In the genomic region with DNA sequence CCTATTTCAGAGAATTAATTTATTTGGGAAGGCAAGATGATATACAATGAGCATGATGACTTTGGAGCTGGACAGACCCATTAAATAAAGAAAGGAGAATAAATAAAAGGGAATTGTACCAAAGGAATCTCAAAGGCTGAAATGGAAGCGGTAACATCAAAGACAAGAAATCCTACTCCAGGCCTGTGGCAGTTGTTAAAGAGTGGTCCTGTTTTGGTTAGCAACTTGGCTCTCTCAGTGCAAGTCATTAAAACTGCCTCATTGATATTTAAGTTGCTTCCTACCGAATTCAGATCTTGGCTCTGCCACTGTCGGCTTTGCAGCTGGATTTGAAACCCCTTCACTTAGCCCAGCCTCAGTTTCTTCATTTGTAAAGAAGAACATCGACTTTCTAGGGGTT, we compare ENCODE assay signal across 30 cellular contexts.
"Had no signal": no experiment of that assay in that cellular context is flagged by ENCODE, and none has a peak within 500 bp of the region (broad histone marks: within the 10 kb centered on the region; RNA-seq: fewer than 3 reads in every experiment).

No MANE protein-coding gene starts in this region.

- DNase-seq: colonic mucosa; effector CD8-positive, alpha-beta T cell; endodermal cell; foreskin fibroblast; heart right ventricle; hippocampal formation; immature natural killer cell; islet precursor cell; kidney glomerular epithelial cell; left colon; left ventricle myocardium superior; lower lobe of right lung; natural killer cell; stimulated activated CD4-positive, alpha-beta T cell treated with anti-CD3 and anti-CD28 coated beads, Interleukin-2, amount 100 ng/mL, for 24 hours; stimulated activated CD4-positive, alpha-beta T cell treated with anti-CD3 and anti-CD28 coated beads, Interleukin-4, amount 100 ng/mL, for 24 hours; stimulated activated naive CD8-positive, alpha-beta T cell treated with anti-CD3 and anti-CD28 coated beads, Interleukin-15, Interleukin-2, amounts not matched to agents 100 U/mL and 50 U/mL, for 24 hours; upper lobe of left lung had no signal

- H3K4me3 Mint-ChIP-seq: dendritic cell treated with granulocyte-macrophage colony-stimulating factor and Interleukin-4, amounts not matched to agents 40 ng/mL and 50 ng/mL, for 4 days; endodermal cell; immature natural killer cell; natural killer cell; neural crest cell; stimulated activated memory B cell treated with anti-CD40 and anti-IgM and Interleukin-4, amounts not matched to agents 10 μg/mL and 1 μg/mL and 100 μg/mL, for 72 hours had no signal

- H3K36me3 Mint-ChIP-seq: immature natural killer cell; natural killer cell; stimulated activated memory B cell treated with anti-CD40 and anti-IgM and Interleukin-4, amounts not matched to agents 10 μg/mL and 1 μg/mL and 100 μg/mL, for 72 hours had no signal

- ATAC-seq: esophagus mucosa; gastroesophageal sphincter; heart right ventricle; left colon; left ventricle myocardium superior; lower lobe of right lung; natural killer cell; sciatic nerve; stimulated activated memory B cell treated with anti-CD40 and anti-IgM and Interleukin-4, amounts not matched to agents 10 μg/mL and 1 μg/mL and 100 μg/mL, for 72 hours; stimulated activated naive CD8-positive, alpha-beta T cell treated with anti-CD3 and anti-CD28 coated beads, Interleukin-15, Interleukin-2, amounts not matched to agents 100 U/mL and 50 U/mL, for 24 hours had no signal

- H3K27ac ChIP-seq: colonic mucosa, epithelial cell of prostate, gastroesophageal sphincter, heart right ventricle, lower lobe of right lung, neutrophil, parathyroid adenoma, right atrium auricular region, thoracic aorta, tibial nerve, upper lobe of left lung had no signal

- H3K9me3 ChIP-seq: colonic mucosa, gastroesophageal sphincter, heart right ventricle, lower lobe of right lung, neutrophil, right atrium auricular region, thoracic aorta, tibial nerve, upper lobe of left lung had no signal

- H3K9me3 Mint-ChIP-seq: dendritic cell treated with granulocyte-macrophage colony-stimulating factor and Interleukin-4, amounts not matched to agents 40 ng/mL and 50 ng/mL, for 4 days; endodermal cell; immature natural killer cell; natural killer cell; neural crest cell; stimulated activated memory B cell treated with anti-CD40 and anti-IgM and Interleukin-4, amounts not matched to agents 10 μg/mL and 1 μg/mL and 100 μg/mL, for 72 hours had no signal

- H3K4me1 ChIP-seq: colonic mucosa, parathyroid adenoma had no signal

- H3K27me3 ChIP-seq: colonic mucosa, gastroesophageal sphincter, heart right ventricle, right atrium auricular region, tibial nerve, upper lobe of left lung had no signal

- H3K27ac Mint-ChIP-seq: dendritic cell treated with granulocyte-macrophage colony-stimulating factor and Interleukin-4, amounts not matched to agents 40 ng/mL and 50 ng/mL, for 4 days; endodermal cell; immature natural killer cell; natural killer cell; progenitor cell of endocrine pancreas; stimulated activated memory B cell treated with anti-CD40 and anti-IgM and Interleukin-4, amounts not matched to agents 10 μg/mL and 1 μg/mL and 100 μg/mL, for 72 hours had no signal

- H3K4me3 ChIP-seq: colonic mucosa, gastroesophageal sphincter, heart right ventricle, lower lobe of right lung, right atrium auricular region, thoracic aorta, tibial nerve, upper lobe of left lung had no signal

- H3K27me3 Mint-ChIP-seq: progenitor cell of endocrine pancreas; stimulated activated memory B cell treated with anti-CD40 and anti-IgM and Interleukin-4, amounts not matched to agents 10 μg/mL and 1 μg/mL and 100 μg/mL, for 72 hours had no signal

- H3K36me3 ChIP-seq: colonic mucosa, gastroesophageal sphincter, heart right ventricle, lower lobe of right lung, neutrophil, right atrium auricular region, thoracic aorta, tibial nerve, upper lobe of left lung had no signal
